In the genomic region with DNA sequence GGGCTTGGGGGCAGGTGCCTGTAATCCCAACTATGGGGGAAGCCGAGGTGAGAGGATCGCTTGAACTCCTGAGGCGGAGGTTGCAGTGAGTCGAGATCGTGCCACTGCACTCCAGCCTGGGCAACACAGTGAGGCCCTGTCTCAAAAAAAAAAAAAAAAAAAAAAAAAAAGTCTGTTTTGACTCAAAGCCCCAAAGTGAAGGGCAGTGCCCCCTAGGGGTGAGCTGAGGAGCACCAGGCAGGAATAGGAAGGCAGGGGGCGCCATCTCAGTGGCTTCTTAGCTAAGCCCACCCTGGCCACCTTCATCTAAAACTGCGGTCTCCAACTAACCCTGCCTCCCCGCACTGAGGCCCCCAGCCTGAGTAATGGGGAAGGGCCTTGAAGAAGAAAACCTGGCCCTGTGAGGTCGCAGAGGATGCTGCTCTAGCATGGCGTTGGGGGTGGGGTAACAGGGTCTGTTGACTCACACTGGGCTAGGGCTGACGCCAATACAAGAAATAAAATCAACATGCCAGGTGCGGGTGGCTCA, we compare ENCODE assay signal across 8 cellular contexts. TPM values are rescaled to one million over a fixed set of nuclear protein-coding genes. Genes with fewer than 3 reads are reported as not detected.
DNase-seq lines count a peak whose midpoint lies in the region; ATAC-seq, FAIRE-seq and TF ChIP-seq lines count a peak whose summit lies in the region.

No MANE protein-coding gene starts in this region.

- no peaks in the 10 kb centered on the region for H3K9me3 ChIP-seq in BE2C
- H3K9me3 ChIP-seq in HAP-1 = no peaks in the 10 kb centered on the region; the same call in 1 of the 2 replicates
- H3K9me3 ChIP-seq in H1 (ENCODE audit: insufficient read depth in 2 of 2, low read depth in 1 of 2, low read length in 1 of 2) = no peaks in the 10 kb centered on the region
- H3K9me3 ChIP-seq in trophoblast cell (ENCODE audit: insufficient read depth, low read depth, low read length) = peaks cover 2% of the 10 kb centered on the region

- H3K56ac ChIP-seq in H1 (replicated peaks; ENCODE audit: insufficient read length, low read depth, low read length) = no peak overlapping the region

- DNase-seq in BE2C (peak; percentile 66), HAP-1 (ENCODE audit: low spot score in 2 of 2) (peak; percentile 42 to 82), T-helper 22 cell (ENCODE audit: low read depth) (peak; percentile 12), H1 (ENCODE audit: low read depth in 1 of 2, low spot score in 2 of 2) (peak; percentile 89 to 92), trophoblast cell (no peak), COR-L47 (lab: John Stamatoyannopoulos, UW) (no peak), HTR-8/SVneo (ENCODE audit: insufficient read length, low spot score) (no peak)

- no peaks in the 10 kb centered on the region; the same call in 1 of the 2 replicates for H3K4me1 ChIP-seq in BE2C
- H3K4me1 ChIP-seq in HAP-1 = no peaks in the 10 kb centered on the region
- peaks cover 39 to 86% (median 55%) of the 10 kb centered on the region in 4 experiments for H3K4me1 ChIP-seq in H1 (replicated peaks in 1 of 4; ENCODE audit: control insufficient read depth in 3 of 4, insufficient read depth in 4 of 4, low read length in 3 of 4)
- H3K4me1 ChIP-seq in trophoblast cell (ENCODE audit: control insufficient read depth in 1 of 2, insufficient read depth in 2 of 2, low read length in 2 of 2) = peaks cover 9 to 21% of the 10 kb centered on the region in 2 experiments

- ATAC-seq in HG03521 (IDR thresholded peaks at IDR 0.05; ENCODE audit: unreplicated experiment) = no peak

- POLR2A ChIA-PET in H1 (lab: Charles Lee; ENCODE audit: partially characterized antibody) = interaction anchor here (0.7 to 17.7 kb wide), 15 partner anchors 9 to 109 kb away, joined by 3 to 108 read pairs (median 4); a partner anchor contains a TSS

- H3K79me1 ChIP-seq in H1 (ENCODE audit: low read depth, low read length) (peaks cover 2% of the 10 kb centered on the region; the same call in 1 of the 2 replicates), trophoblast cell (ENCODE audit: low read length) (no peaks in the 10 kb centered on the region)

- no peak overlapping the region for H2BK20ac ChIP-seq in H1 (ENCODE audit: low read length)

- H3K27me3 ChIP-seq in BE2C = no peaks in the 10 kb centered on the region
- H3K27me3 ChIP-seq in HAP-1 (ENCODE audit: low read depth) = no peaks in the 10 kb centered on the region
- H3K27me3 ChIP-seq in H1 (replicated peaks in 1 of 4; ENCODE audit: control insufficient read depth in 3 of 4, extremely low read depth in 1 of 4, insufficient read depth in 3 of 4, low read length in 3 of 4) = no peaks in the 10 kb centered on the region
- H3K27me3 ChIP-seq in trophoblast cell (ENCODE audit: insufficient read depth, low read length) = no peaks in the 10 kb centered on the region

- no peak overlapping the region for H4K5ac ChIP-seq in H1 (ENCODE audit: insufficient read length, low read depth, low read length)

- H2AK5ac ChIP-seq in H1 (ENCODE audit: low read depth, low read length) (no peak overlapping the region), trophoblast cell (ENCODE audit: low read length) (no peak overlapping the region)

- H3K23ac ChIP-seq in H1 (ENCODE audit: insufficient read length) (no peak overlapping the region), trophoblast cell (ENCODE audit: low read length) (no peak overlapping the region)

- no peak; a peak in 1 of 3 replicates for TF ChIP-seq POLR2A in H1 (IDR thresholded peaks at IDR 0.05; ENCODE audit: control extremely low read depth in 1 of 2, low read depth in 2 of 2, low read length in 2 of 2)

- TF ChIP-seq EP300 in H1 (IDR thresholded peaks at IDR 0.05; ENCODE audit: borderline replicate concordance in 1 of 2, low read depth in 2 of 2, low read length in 2 of 2) = no peak

- H4K8ac ChIP-seq in H1 (ENCODE audit: extremely low read depth, insufficient read depth, low read length) = no peak overlapping the region
- H4K8ac ChIP-seq in trophoblast cell (ENCODE audit: low read depth, low read length) = no peak overlapping the region

- H4K12ac ChIP-seq in trophoblast cell (ENCODE audit: low read depth, low read length) = no peak overlapping the region

- peak; percentile 73 to 79 for TF ChIP-seq RAD21 in H1 (IDR thresholded peaks at IDR 0.05 in 1 of 2, conservative IDR thresholded peaks at IDR 0.05 in 1 of 2; ENCODE audit: low read depth in 2 of 2, low read length in 2 of 2)

- in situ Hi-C loops in HAP-1 (cut with MboI; ENCODE audit: low sequenced_read_pairs) = no loop called here

- H3K14ac ChIP-seq in H1 (ENCODE audit: insufficient read length) (no peak overlapping the region), trophoblast cell (ENCODE audit: low read length) (no peak overlapping the region)

- TF ChIP-seq CTCF in BE2C (IDR thresholded peaks at IDR 0.05; ENCODE audit: low read depth, low read length) (peak; percentile 95), H1 (IDR thresholded peaks at IDR 0.05; ENCODE audit: control extremely low read depth in 1 of 3, insufficient read depth in 1 of 3, low read depth in 1 of 3, low read length in 3 of 3) (peak; percentile 98 to 99 (median 98))

- H2BK5ac ChIP-seq in H1 (ENCODE audit: low read depth, low read length) = no peak overlapping the region
- H2BK5ac ChIP-seq in trophoblast cell (ENCODE audit: low read depth, low read length, poor library complexity) = no peak overlapping the region

- H4K20me1 ChIP-seq in H1 (replicated peaks in 1 of 2; ENCODE audit: control insufficient read depth in 1 of 2, insufficient read depth in 2 of 2, low read length in 2 of 2) = peaks cover 71 to 76% of the 10 kb centered on the region in 2 experiments

- H2AFZ ChIP-seq in H1 (ENCODE audit: low read length) = no peak overlapping the region
- H2AFZ ChIP-seq in trophoblast cell (ENCODE audit: insufficient read depth, low read length, poor library complexity) = no peak overlapping the region

- no peaks in the 10 kb centered on the region for H3K23me2 ChIP-seq in H1 (ENCODE audit: low read depth, low read length)

- H3K18ac ChIP-seq in H1 (ENCODE audit: extremely low read depth, low read length) (no peak overlapping the region), trophoblast cell (ENCODE audit: low read length) (peak overlapping the region; percentile 55)

- H3K4me3 ChIP-seq in BE2C (ENCODE audit: low read depth, low read length) (no peak overlapping the region), HAP-1 (no peak overlapping the region), H1 (ENCODE audit: extremely low read depth in 1 of 4, insufficient read depth in 2 of 4, low read depth in 3 of 4, low read length in 4 of 4) (no peak overlapping the region), trophoblast cell (ENCODE audit: low read depth, low read length) (no peak overlapping the region)

- H3K36me3 ChIP-seq in BE2C (no peaks in the 10 kb centered on the region), HAP-1 (replicated peaks) (no peaks in the 10 kb centered on the region; the same call in 1 of the 2 replicates), H1 (ENCODE audit: control insufficient read depth in 2 of 4, insufficient read depth in 4 of 4, low read length in 3 of 4) (peaks cover 7 to 88% (median 22%) of the 10 kb centered on the region in 4 experiments; a peak in 5 of 8 replicates), trophoblast cell (ENCODE audit: control insufficient read depth in 1 of 2, insufficient read depth in 2 of 2, low read length in 2 of 2) (peaks cover 7 to 11% of the 10 kb centered on the region in 2 experiments)

- peak; percentile 19 for FAIRE-seq in H1 (lab: Jason Lieb, UNC)
- FAIRE-seq in HTR-8/SVneo (lab: Jason Lieb, UNC) = no peak

- H2BK15ac ChIP-seq in H1 (ENCODE audit: low read length) = no peak overlapping the region

- H3K4me2 ChIP-seq in H1 (ENCODE audit: insufficient read depth in 1 of 2, low read depth in 2 of 2, low read length in 2 of 2) (peak overlapping the region in 1 of 2 experiments; percentile 99; a peak in 2 of 4 replicates), trophoblast cell (ENCODE audit: low read length) (no peak overlapping the region)

- WGBS in H1 (ENCODE audit: extremely low coverage in 1 of 2, insufficient coverage in 1 of 2, insufficient read length in 1 of 2, insufficient replicate concordance in 2 of 2, low coverage in 1 of 2, low lambda C conversion rate in 2 of 2, missing lambda C conversion rate in 1 of 2), 2 experiments = 53% methylated on average over 12 of the region's 12 CpGs; no CpG with 5 or more reads in 1 of the 2 experiments
- WGBS in trophoblast cell (ENCODE audit: extremely low coverage, insufficient coverage, insufficient read length) = no CpG with 5 or more reads among the region's 12 CpGs

- H4K91ac ChIP-seq in H1 (replicated peaks; ENCODE audit: insufficient read length, low read length) (no peak overlapping the region), trophoblast cell (ENCODE audit: low read depth, low read length) (no peak overlapping the region)

- H2BK120ac ChIP-seq in H1 (replicated peaks; ENCODE audit: low read depth, low read length) (no peak overlapping the region), trophoblast cell (ENCODE audit: insufficient read depth, low read length, poor library complexity) (no peak overlapping the region)

- H2BK12ac ChIP-seq in H1 (ENCODE audit: low read depth, low read length) (no peak overlapping the region), trophoblast cell (ENCODE audit: low read length) (no peak overlapping the region)

- CTCF ChIA-PET in H1 (lab: Charles Lee; ENCODE audit: partially characterized antibody) = interaction anchor here (0.8 to 15.1 kb wide), 42 partner anchors 11 to 382 kb away, joined by 3 to 164 read pairs (median 6); no protein-coding TSS in a partner anchor

- H3K27ac ChIP-seq in H1 (ENCODE audit: low read depth, low read length) (no peak overlapping the region), trophoblast cell (ENCODE audit: low read depth, low read length) (no peak overlapping the region)

- H3K79me2 ChIP-seq in H1 (ENCODE audit: control insufficient read depth in 1 of 2, insufficient read depth in 2 of 2, low read length in 2 of 2) (peaks cover 92 to 100% of the 10 kb centered on the region in 2 experiments), trophoblast cell (ENCODE audit: control insufficient read depth, insufficient read depth, low read length, poor library complexity) (no peaks in the 10 kb centered on the region)

- H3K4ac ChIP-seq in H1 (replicated peaks; ENCODE audit: insufficient read length, low read depth, low read length) (no peak overlapping the region), trophoblast cell (ENCODE audit: low read depth, low read length) (no peak overlapping the region)

- H3K9ac ChIP-seq in H1 (replicated peaks in 1 of 4; ENCODE audit: extremely low read depth in 1 of 4, low read depth in 3 of 4, low read length in 3 of 4) = no peak overlapping the region
- H3K9ac ChIP-seq in trophoblast cell (ENCODE audit: low read length) = no peak overlapping the region

RNA-seq across cellular contexts. Expression of a gene that starts 9.8 kb away (rescaled TPM):
- 0.56 TPM for polyA plus RNA-seq in BE2C (2012; ENCODE audit: insufficient read depth, insufficient read length, low read depth)
- total RNA-seq in H1 (2021; fragmentation: NEBNext Ultra II Directional; extraction: Animal tissue kit (Norgen Biotek cat#: 25700)) = 925 and 945 TPM in 2 replicates
- polyA plus RNA-seq in H1 (2011; rRNA removed) = 638 and 872 TPM in 2 replicates
- polyA plus RNA-seq in H1 (2011; cell fraction: cytosol; rRNA removed) = 613 TPM
- 1,168 TPM for polyA plus RNA-seq in H1 (2011; cell fraction: nucleus; rRNA removed)
- 630 to 776 TPM (median 695 TPM) in 4 replicates for polyA plus RNA-seq in H1 (2012, experiment 1 of 2)
- polyA plus RNA-seq in H1 (2012, experiment 2 of 2) = 245 TPM
- polyA plus RNA-seq in H1 (2013, experiment 1 of 2) = 1,216 TPM
- 1,270 TPM for polyA plus RNA-seq in H1 (2013, experiment 2 of 2)
- polyA minus RNA-seq in H1 (2011; rRNA and poly(A)+ RNA removed) = 937 and 993 TPM in 2 replicates
- polyA minus RNA-seq in H1 (2011; cell fraction: cytosol; rRNA and poly(A)+ RNA removed) = 707 TPM
- 436 TPM for polyA minus RNA-seq in H1 (2011; cell fraction: nucleus; rRNA and poly(A)+ RNA removed)
- polyA plus RNA-seq in trophoblast cell (2013) = 124 and 125 TPM in 2 replicates

Comparison
In these comparisons a context has a peak if more than half of its experiments do, and no peak if none do; other contexts are left out.
1. DNase-seq: peak in BE2C (single experiment), HAP-1 (2 of 2), T-helper 22 cell (single experiment) and H1 (2 of 2); none in trophoblast cell (0 of 2), COR-L47 (single experiment) and HTR-8/SVneo (single experiment).